In genomic region chrX:39017062-39017461, GRCh38 we compare ENCODE assay signal across 16 cellular contexts.
DNase-seq lines count a peak whose midpoint lies in the region; ATAC-seq and TF ChIP-seq lines count a peak whose summit lies in the region.
"Had no signal": no experiment of that assay in that cellular context is flagged by ENCODE, and none has a peak within 500 bp of the region (broad histone marks: within the 10 kb centered on the region; RNA-seq: fewer than 3 reads in every experiment).

No MANE protein-coding gene starts in this region.

- DNase-seq in M059J (ENCODE audit: low read depth), result peak; percentile 11
- no peak for DNase-seq in endodermal cell
- DNase-seq in right lobe of liver, result peak in 2 of 3 donors; percentile 36 to 48
- no peak for DNase-seq in mesenchymal stem cell
- no peak for DNase-seq in activated CD4-positive, CD25-positive, alpha-beta regulatory T cell treated with anti-CD3 and anti-CD28 coated beads, Interleukin-2, amount 50 U/mL, for 72 hours
- no peak for DNase-seq in globus pallidus (ENCODE audit: low spot score)
- DNase-seq: 8988T, DMS79 treated with DMSO at 0.1 percent for 48 hours, NCI-H1105 treated with DMSO at 0.1 percent for 48 hours, NCI-H187 treated with DMSO at 0.1 percent for 48 hours, NCI-H2171, NCI-H510A, NCI-H82 had no signal

- peak overlapping the region; percentile 93 for H3K27ac Mint-ChIP-seq in endodermal cell

- H2BK120ac ChIP-seq in mesenchymal stem cell (ENCODE audit: low read depth, low read length), result no peak overlapping the region

- peak; percentile 20 for TF ChIP-seq CTCF in endodermal cell (conservative IDR thresholded peaks at IDR 0.05)
- peak; percentile 30 to 42 (median 30) for TF ChIP-seq CTCF in right lobe of liver (IDR thresholded peaks at IDR 0.05)

- no peak overlapping the region for H3K4ac ChIP-seq in mesenchymal stem cell (ENCODE audit: low read depth in 1 of 2, low read length in 2 of 2)

- no peak overlapping the region for H3K18ac ChIP-seq in mesenchymal stem cell (ENCODE audit: low read depth in 1 of 2, low read length in 2 of 2)

- H4K8ac ChIP-seq in mesenchymal stem cell (ENCODE audit: low read length), result no peak overlapping the region

- no peak overlapping the region for H2AK5ac ChIP-seq in mesenchymal stem cell (ENCODE audit: low read length, severe bottlenecking)

- ATAC-seq in right lobe of liver (peak; percentile 76 to 91 (median 78)), HG03097 (IDR thresholded peaks at IDR 0.05; ENCODE audit: low FRiP score, unreplicated experiment) (no peak)
- ATAC-seq: HCT116 had no signal

- no peaks in the 10 kb centered on the region for H3K79me1 ChIP-seq in mesenchymal stem cell (replicated peaks; ENCODE audit: low read length, poor library complexity, severe bottlenecking)

- intact Hi-C loops in right lobe of liver (cut with DNase I), result no loop called here

- H3K4me3 ChIP-seq in BLaER1, result no peak overlapping the region
- no peak overlapping the region for H3K4me3 ChIP-seq in endodermal cell (ENCODE audit: low read length)
- H3K4me3 ChIP-seq in right lobe of liver, result no peak overlapping the region
- H3K4me3 ChIP-seq in mesenchymal stem cell (ENCODE audit: insufficient read depth in 1 of 2, low read depth in 1 of 2, low read length in 2 of 2), result no peak overlapping the region

- no peaks in the 10 kb centered on the region for H3K27me3 Mint-ChIP-seq in endodermal cell (ENCODE audit: insufficient read depth)

- H2BK15ac ChIP-seq in mesenchymal stem cell (ENCODE audit: low read depth, poor library complexity, severe bottlenecking), result no peak overlapping the region

- H3K4me1 Mint-ChIP-seq in endodermal cell, result peaks cover 45% of the 10 kb centered on the region

- H3K4me1 ChIP-seq in BLaER1, result peaks cover 34% of the 10 kb centered on the region
- H3K4me1 ChIP-seq in endodermal cell (ENCODE audit: control insufficient read depth, insufficient read depth, low read length), result peaks cover 21% of the 10 kb centered on the region
- peaks cover 0 to 13% (median 0%) of the 10 kb centered on the region in 4 donors for H3K4me1 ChIP-seq in right lobe of liver
- H3K4me1 ChIP-seq in mesenchymal stem cell (ENCODE audit: control insufficient read depth, insufficient read depth, low read depth, low read length), result no peaks in the 10 kb centered on the region

- peak overlapping the region; percentile 67; the same call in 1 of the 2 replicates for H3K27ac ChIP-seq in BLaER1
- no peak overlapping the region for H3K27ac ChIP-seq in endodermal cell (ENCODE audit: low read depth, low read length)
- no peak overlapping the region for H3K27ac ChIP-seq in right lobe of liver
- H3K27ac ChIP-seq in mesenchymal stem cell (ENCODE audit: low read length, poor library complexity, severe bottlenecking), result no peak overlapping the region

- H3K9ac ChIP-seq in BLaER1 (no peak overlapping the region), endodermal cell (ENCODE audit: extremely low read depth, low read length, poor library complexity, severe bottlenecking) (peak overlapping the region; percentile 13), mesenchymal stem cell (ENCODE audit: low read length) (no peak overlapping the region)

- peak overlapping the region; percentile 84 for H3K4me2 ChIP-seq in BLaER1
- H3K4me2 ChIP-seq in mesenchymal stem cell (ENCODE audit: low read length, poor library complexity, severe bottlenecking), result no peak overlapping the region

- H2BK12ac ChIP-seq in mesenchymal stem cell (ENCODE audit: low read length in 2 of 2), result no peak overlapping the region

- no peak overlapping the region for H3K14ac ChIP-seq in mesenchymal stem cell (ENCODE audit: low read length in 2 of 2)

- H3K27me3 ChIP-seq in BLaER1 (no peaks in the 10 kb centered on the region), endodermal cell (ENCODE audit: control insufficient read depth, insufficient read depth, low read length, poor library complexity, severe bottlenecking) (no peaks in the 10 kb centered on the region), right lobe of liver (no peaks in the 10 kb centered on the region), mesenchymal stem cell (ENCODE audit: control insufficient read depth in 1 of 2, insufficient read depth in 1 of 2, low read length in 2 of 2) (peaks cover 4 to 44% of the 10 kb centered on the region in 2 experiments)

- H3K23ac ChIP-seq in mesenchymal stem cell (ENCODE audit: low read length in 2 of 2), result no peak overlapping the region

- H3K9me3 ChIP-seq in BLaER1, result no peaks in the 10 kb centered on the region
- H3K9me3 ChIP-seq in endodermal cell (ENCODE audit: control insufficient read depth, low read length), result no peaks in the 10 kb centered on the region
- H3K9me3 ChIP-seq in right lobe of liver, result no peaks in the 10 kb centered on the region
- no peaks in the 10 kb centered on the region for H3K9me3 ChIP-seq in mesenchymal stem cell (ENCODE audit: control insufficient read depth, low read length)

- no peaks in the 10 kb centered on the region for H4K20me1 ChIP-seq in BLaER1

- TF ChIP-seq POLR2A in right lobe of liver (IDR thresholded peaks at IDR 0.05), result no peak

- peaks cover 45% of the 10 kb centered on the region for H3K9me3 Mint-ChIP-seq in endodermal cell

- WGBS in endodermal cell (ENCODE audit: insufficient coverage in 1 of 2, insufficient read length in 1 of 2), 2 experiments, result 76 to 100% methylated on average over 1 to 3 of the region's 4 CpGs
- 42% methylated on average over 4 of the region's 4 CpGs for WGBS in right lobe of liver (ENCODE audit: insufficient coverage, low coverage, low lambda C conversion rate, missing lambda C conversion rate)
- 80% methylated on average over 1 of the region's 4 CpGs for WGBS in mesenchymal stem cell

- no peaks in the 10 kb centered on the region for H3K36me3 ChIP-seq in BLaER1
- no peaks in the 10 kb centered on the region for H3K36me3 ChIP-seq in endodermal cell (ENCODE audit: control insufficient read depth, insufficient read depth, low read length)
- no peaks in the 10 kb centered on the region for H3K36me3 ChIP-seq in right lobe of liver
- no peaks in the 10 kb centered on the region for H3K36me3 ChIP-seq in mesenchymal stem cell (ENCODE audit: control insufficient read depth in 1 of 2, insufficient read depth in 2 of 2, low read depth in 1 of 2, low read length in 2 of 2)

- no peaks in the 10 kb centered on the region for H3K36me3 Mint-ChIP-seq in endodermal cell (ENCODE audit: low read depth)

- no peak overlapping the region for H2BK5ac ChIP-seq in mesenchymal stem cell (ENCODE audit: low read depth, low read length, poor library complexity, severe bottlenecking)

- peak overlapping the region; percentile 26 for H3K4me3 Mint-ChIP-seq in endodermal cell

- no peak overlapping the region for H4K91ac ChIP-seq in mesenchymal stem cell (ENCODE audit: low read length)

- H2AFZ ChIP-seq in mesenchymal stem cell (ENCODE audit: low read depth, low read length), result no peak overlapping the region

Comparison
In these comparisons a context has a peak if more than half of its experiments do, and no peak if none do; other contexts are left out.
1. DNase-seq: peak in M059J (single experiment) and right lobe of liver (2 of 3); none in endodermal cell (single experiment), mesenchymal stem cell (single experiment), activated CD4-positive, CD25-positive, alpha-beta regulatory T cell treated with anti-CD3 and anti-CD28 coated beads, Interleukin-2, amount 50 U/mL, for 72 hours (single experiment) and globus pallidus (single experiment).